Comparison of ENCODE assay signal across 32 cellular contexts in genomic region chr14:56036353-56036752, GRCh38.
"Had no signal": no experiment of that assay in that cellular context is flagged by ENCODE, and none has a peak within 500 bp of the region (broad histone marks: within the 10 kb centered on the region; RNA-seq: fewer than 3 reads in every experiment).

No MANE protein-coding gene starts in this region.

- H3K9me3 ChIP-seq: heart left ventricle, pancreas, prostate gland, thoracic aorta, uterus had no signal

- H3K27me3 ChIP-seq: brain microvascular endothelial cell, dorsolateral prefrontal cortex, pancreas, uterus had no signal

- H3K27ac ChIP-seq: brain microvascular endothelial cell, coronary artery, dorsolateral prefrontal cortex, heart left ventricle, pancreas, prostate gland, skin epidermis, thoracic aorta, uterus, WERI-Rb-1 had no signal

- H3K4me1 ChIP-seq: heart left ventricle, pancreas, prostate gland, uterus had no signal

- H3K4me3 Mint-ChIP-seq: activated CD4-positive, alpha-beta memory T cell treated with anti-CD3 and anti-CD28 coated beads for 36 hours; activated CD4-positive, alpha-beta T cell treated with anti-CD3 and anti-CD28 coated beads, Interleukin-2, amount 10 ng/mL, durations not matched to agents 24 days and 14 days; activated T-cell treated with anti-CD3 and anti-CD28 coated beads, Interleukin-2, amount 50 U/mL, for 24 hours; naive thymus-derived CD4-positive, alpha-beta T cell; T-helper 17 cell; type B pancreatic cell had no signal

- H3K9me3 Mint-ChIP-seq: activated CD4-positive, alpha-beta memory T cell treated with anti-CD3 and anti-CD28 coated beads for 36 hours; activated CD4-positive, alpha-beta T cell treated with anti-CD3 and anti-CD28 coated beads, Interleukin-2, amount 10 ng/mL, durations not matched to agents 24 days and 14 days; activated T-cell treated with anti-CD3 and anti-CD28 coated beads, Interleukin-2, amount 50 U/mL, for 24 hours; type B pancreatic cell had no signal

- ATAC-seq: heart left ventricle; left colon; naive thymus-derived CD4-positive, alpha-beta T cell; pancreas; sciatic nerve; stimulated activated naive CD8-positive, alpha-beta T cell treated with anti-CD3 and anti-CD28 coated beads, Interleukin-15, Interleukin-2, amounts not matched to agents 100 U/mL and 50 U/mL, for 24 hours; T-helper 17 cell had no signal

- H3K27ac Mint-ChIP-seq: activated CD4-positive, alpha-beta memory T cell treated with anti-CD3 and anti-CD28 coated beads for 36 hours; activated CD4-positive, alpha-beta T cell treated with anti-CD3 and anti-CD28 coated beads, Interleukin-2, amount 10 ng/mL, durations not matched to agents 24 days and 14 days; activated T-cell treated with anti-CD3 and anti-CD28 coated beads, Interleukin-2, amount 50 U/mL, for 24 hours; naive thymus-derived CD4-positive, alpha-beta T cell; T-helper 17 cell; type B pancreatic cell had no signal

- H3K4me3 ChIP-seq: coronary artery, dorsolateral prefrontal cortex, heart left ventricle, pancreas, prostate gland, skin epidermis, thoracic aorta, uterus had no signal

- H3K36me3 Mint-ChIP-seq: activated CD4-positive, alpha-beta memory T cell treated with anti-CD3 and anti-CD28 coated beads for 36 hours; naive thymus-derived CD4-positive, alpha-beta T cell; type B pancreatic cell had no signal

- DNase-seq: activated CD4-positive, alpha-beta memory T cell treated with anti-CD3 and anti-CD28 coated beads for 36 hours; activated CD4-positive, alpha-beta T cell treated with anti-CD3 and anti-CD28 coated beads, Interleukin-2, amount 10 ng/mL, durations not matched to agents 24 days and 14 days; activated CD4-positive, CD25-positive, alpha-beta regulatory T cell treated with anti-CD3 and anti-CD28 coated beads, Interleukin-2, amount 50 U/mL, for 72 hours; activated CD8-positive, alpha-beta memory T cell treated with anti-CD3 and anti-CD28 coated beads, Interleukin-2, amount 50 U/mL, for 48 hours; activated gamma-delta T cell; activated naive CD4-positive, alpha-beta T cell treated with anti-CD3 and anti-CD28 coated beads, Interleukin-2, amount 50 U/mL, for 16 hours; activated T-cell treated with anti-CD3 and anti-CD28 coated beads, Interleukin-2, amount 50 U/mL, for 24 hours; amniotic stem cell; brain microvascular endothelial cell; dorsolateral prefrontal cortex; effector memory CD4-positive, alpha-beta T cell; heart left ventricle; hypothalamus; left colon; midbrain; naive thymus-derived CD4-positive, alpha-beta T cell; nucleus accumbens; pancreas; retina; stimulated activated CD4-positive, alpha-beta T cell treated with anti-CD3 and anti-CD28 coated beads, Interleukin-12 subunit alpha, Interleukin-12 subunit beta, amount 100 ng/mL, for 4 hours; stimulated activated CD4-positive, alpha-beta T cell treated with anti-CD3 and anti-CD28 coated beads, Interleukin-4, amount 100 ng/mL, for 1 hour; stimulated activated naive CD8-positive, alpha-beta T cell treated with anti-CD3 and anti-CD28 coated beads, Interleukin-15, Interleukin-2, amounts not matched to agents 100 U/mL and 50 U/mL, for 24 hours; T-helper 17 cell; T1000; uterus; WERI-Rb-1 had no signal

- H3K36me3 ChIP-seq: brain microvascular endothelial cell, heart left ventricle, pancreas, prostate gland, thoracic aorta, uterus, WERI-Rb-1 had no signal

- H3K4me1 Mint-ChIP-seq: activated CD4-positive, alpha-beta T cell treated with anti-CD3 and anti-CD28 coated beads, Interleukin-2, amount 10 ng/mL, durations not matched to agents 24 days and 14 days; naive thymus-derived CD4-positive, alpha-beta T cell; T-helper 17 cell had no signal

- H3K27me3 Mint-ChIP-seq: activated CD4-positive, alpha-beta memory T cell treated with anti-CD3 and anti-CD28 coated beads for 36 hours had no signal
